ENCODE assay signal across 1 cellular context in genomic region chr2:219207884-219208740, GRCh38.
TF ChIP-seq lines count a peak whose summit lies in the region.

No MANE protein-coding gene starts in this region.

TF ChIP-seq in HepG2, 621 proteins besides CTCF, POLR2A, EP300 and RAD21 (continued from another document and continues in another):
- TF ChIP-seq NR0B2 (CRISPR knock-in tag; IDR thresholded peaks at IDR 0.05) (0 out of 2 replicates have a peak, but pooled peaks have one; percentile 6), MTERF4 (CRISPR knock-in tag; IDR thresholded peaks at IDR 0.05) (peak; percentile 42; the same call in 1 of the 2 replicates), ONECUT2 (CRISPR knock-in tag; IDR thresholded peaks at IDR 0.05) (0 out of 2 replicates have a peak, but pooled peaks have one; percentile 22), CCAR2 (optimal IDR thresholded peaks at IDR 0.05; ENCODE audit: low read depth, low read length) (peak; percentile 26), ATM (IDR thresholded peaks at IDR 0.05; ENCODE audit: borderline replicate concordance) (no peak), ERF (CRISPR knock-in tag; IDR thresholded peaks at IDR 0.05) (peak; percentile 65; the same call in 1 of the 2 replicates), ZNF746 (CRISPR knock-in tag; IDR thresholded peaks at IDR 0.05) (peak; percentile 35; the same call in 1 of the 2 replicates), GATAD2A (CRISPR knock-in tag; IDR thresholded peaks at IDR 0.05) (peak; percentile 96), TIGD3 (CRISPR knock-in tag; IDR thresholded peaks at IDR 0.05; ENCODE audit: borderline replicate concordance) (no peak), KDM6A (CRISPR knock-in tag; IDR thresholded peaks at IDR 0.05; ENCODE audit: low read depth) (peak; percentile 92), HMGXB4 (CRISPR knock-in tag; IDR thresholded peaks at IDR 0.05; ENCODE audit: borderline replicate concordance in 1 of 2, low read depth in 1 of 2) (peak; percentile 22 to 61; a peak in 2 of 4 replicates), TBP (CRISPR knock-in tag; IDR thresholded peaks at IDR 0.05) (no peak), ZNF572 (CRISPR knock-in tag; IDR thresholded peaks at IDR 0.05) (no peak), ZNF792 (CRISPR knock-in tag; IDR thresholded peaks at IDR 0.05) (peak; percentile 79), ZNF607 (CRISPR knock-in tag; IDR thresholded peaks at IDR 0.05; ENCODE audit: borderline replicate concordance) (no peak; the same call in 1 of the 2 replicates), ZBTB39 (CRISPR knock-in tag; IDR thresholded peaks at IDR 0.05) (peak; percentile 46; the same call in 1 of the 2 replicates), KAT8 (CRISPR knock-in tag; IDR thresholded peaks at IDR 0.05) (peak; percentile 78), ARNT (IDR thresholded peaks at IDR 0.05) (no peak), ZEB1 (IDR thresholded peaks at IDR 0.05; ENCODE audit: insufficient replicate concordance, low read depth) (no peak), E2F5 (CRISPR knock-in tag; conservative IDR thresholded peaks at IDR 0.05) (no peak), HIC2 (CRISPR knock-in tag; IDR thresholded peaks at IDR 0.05; ENCODE audit: low read depth) (peak; percentile 91), THAP8 (CRISPR knock-in tag; IDR thresholded peaks at IDR 0.05; ENCODE audit: borderline replicate concordance) (no peak), SRSF1 (optimal IDR thresholded peaks at IDR 0.05; ENCODE audit: low read depth, low read length) (peak; percentile 23), RFXANK (CRISPR knock-in tag; IDR thresholded peaks at IDR 0.05) (no peak), PBX2 (CRISPR knock-in tag; IDR thresholded peaks at IDR 0.05) (peak; percentile 32; the same call in 1 of the 2 replicates), PAF1 (CRISPR knock-in tag; IDR thresholded peaks at IDR 0.05) (peak; percentile 81; the same call in 1 of the 2 replicates), PPARG (CRISPR knock-in tag; conservative IDR thresholded peaks at IDR 0.05) (peak; percentile 88), FOXJ3 (CRISPR knock-in tag; IDR thresholded peaks at IDR 0.05; ENCODE audit: borderline replicate concordance) (peak; percentile 76; the same call in 1 of the 2 replicates), KDM3A (CRISPR knock-in tag; IDR thresholded peaks at IDR 0.05; ENCODE audit: low read depth) (0 out of 2 replicates have a peak, but pooled peaks have one; percentile 8), ZNF280D (CRISPR knock-in tag; IDR thresholded peaks at IDR 0.05) (0 out of 2 replicates have a peak, but pooled peaks have one; percentile 19), ZNF546 (CRISPR knock-in tag; conservative IDR thresholded peaks at IDR 0.05) (0 out of 2 replicates have a peak, but pooled peaks have one; percentile 6), RNF2 (conservative IDR thresholded peaks at IDR 0.05; ENCODE audit: low read depth) (no peak), ZNF713 (CRISPR knock-in tag; IDR thresholded peaks at IDR 0.05) (no peak), ZFP37 (CRISPR knock-in tag; IDR thresholded peaks at IDR 0.05; ENCODE audit: borderline replicate concordance) (0 out of 2 replicates have a peak, but pooled peaks have one; percentile 19), MED13 (CRISPR knock-in tag; IDR thresholded peaks at IDR 0.05) (0 out of 2 replicates have a peak, but pooled peaks have one; percentile 29), DZIP1 (CRISPR knock-in tag; IDR thresholded peaks at IDR 0.05) (no peak), SNAI1 (CRISPR knock-in tag; IDR thresholded peaks at IDR 0.05; ENCODE audit: borderline replicate concordance) (0 out of 2 replicates have a peak, but pooled peaks have one; percentile 43)
